In genomic region chr1:53473463-53473862, GRCh38 we compare ENCODE assay signal across 13 cellular contexts. TPM values are rescaled to one million over a fixed set of nuclear protein-coding genes. Genes with fewer than 3 reads are reported as not detected.
A peak's percentile ranks its signal among the peaks of the same experiment; 100 is the strongest.
DNase-seq lines count a peak whose midpoint lies in the region; ATAC-seq and TF ChIP-seq lines count a peak whose summit lies in the region.
"Had no signal": no experiment of that assay in that cellular context is flagged by ENCODE, and none has a peak within 500 bp of the region (broad histone marks: within the 10 kb centered on the region; RNA-seq: fewer than 3 reads in every experiment).

No MANE protein-coding gene starts in this region.

- ATAC-seq in SK-N-SH treated with all-trans-retinoic acid at 6 μM for 48 hours (peak; percentile 45; the same call in 1 of the 3 replicates), GM18520 (IDR thresholded peaks at IDR 0.05; ENCODE audit: unreplicated experiment) (no peak)
- ATAC-seq: K562 had no signal

- no peak overlapping the region for H3K4me3 ChIP-seq in fibroblast of the aortic adventitia (ENCODE audit: low read depth, low read length)
- H3K4me3 ChIP-seq: K562 had no signal

- DNase-seq in AG09319 (ENCODE audit: extremely low read depth, low read depth) (no peak), fibroblast of the aortic adventitia (ENCODE audit: low read depth) (no peak), COLO668 (lab: John Stamatoyannopoulos, UW; ENCODE audit: unreplicated experiment) (no peak), NCI-H446 treated with DMSO at 0.1 percent for 48 hours (lab: John Stamatoyannopoulos, UW) (no peak)
- DNase-seq in activated CD4-positive, alpha-beta T cell treated with anti-CD3 and anti-CD28 coated beads for 48 hours = no peak
- DNase-seq: activated CD4-positive, alpha-beta memory T cell treated with anti-CD3 and anti-CD28 coated beads for 36 hours; GOT3; naive B cell had no signal

- TF ChIP-seq CTCF in AG09319 (IDR thresholded peaks at IDR 0.05; ENCODE audit: low read depth, low read length) (peak; percentile 40), GM12872 (IDR thresholded peaks at IDR 0.05; ENCODE audit: insufficient read depth, low read depth, low read length) (0 out of 3 replicates have a peak, but pooled peaks have one; percentile 21), fibroblast of the aortic adventitia (IDR thresholded peaks at IDR 0.05; ENCODE audit: insufficient read depth, low read length) (peak; percentile 46)

TF ChIP-seq in SK-N-SH treated with all-trans-retinoic acid at 6 μM for 48 hours, 23 proteins besides CTCF, POLR2A, EP300 and RAD21:
- TF ChIP-seq GLIS3 (CRISPR knock-in tag; IDR thresholded peaks at IDR 0.05) = no peak
- TF ChIP-seq BACH2 (CRISPR knock-in tag; IDR thresholded peaks at IDR 0.05; ENCODE audit: borderline replicate concordance) = no peak
- TF ChIP-seq ZC3H10 (CRISPR knock-in tag; IDR thresholded peaks at IDR 0.05) = no peak
- no peak for TF ChIP-seq CREB5 (CRISPR knock-in tag; IDR thresholded peaks at IDR 0.05; ENCODE audit: low read depth)
TF ChIP-seq in SK-N-SH treated with all-trans-retinoic acid at 6 μM for 48 hours: peak in this region for 0.

RNA-seq across cellular contexts. Expression of gene DMRTB1, which starts 14.3 kb away (rescaled TPM):
- not detected in 2 replicates for total RNA-seq in fibroblast of the aortic adventitia (ENCODE audit: low replicate concordance)
- total RNA-seq: activated CD4-positive, alpha-beta memory T cell treated with anti-CD3 and anti-CD28 coated beads for 36 hours; ureter had no signal
